13 cellular contexts compared by ENCODE assay signal in the genomic region with DNA sequence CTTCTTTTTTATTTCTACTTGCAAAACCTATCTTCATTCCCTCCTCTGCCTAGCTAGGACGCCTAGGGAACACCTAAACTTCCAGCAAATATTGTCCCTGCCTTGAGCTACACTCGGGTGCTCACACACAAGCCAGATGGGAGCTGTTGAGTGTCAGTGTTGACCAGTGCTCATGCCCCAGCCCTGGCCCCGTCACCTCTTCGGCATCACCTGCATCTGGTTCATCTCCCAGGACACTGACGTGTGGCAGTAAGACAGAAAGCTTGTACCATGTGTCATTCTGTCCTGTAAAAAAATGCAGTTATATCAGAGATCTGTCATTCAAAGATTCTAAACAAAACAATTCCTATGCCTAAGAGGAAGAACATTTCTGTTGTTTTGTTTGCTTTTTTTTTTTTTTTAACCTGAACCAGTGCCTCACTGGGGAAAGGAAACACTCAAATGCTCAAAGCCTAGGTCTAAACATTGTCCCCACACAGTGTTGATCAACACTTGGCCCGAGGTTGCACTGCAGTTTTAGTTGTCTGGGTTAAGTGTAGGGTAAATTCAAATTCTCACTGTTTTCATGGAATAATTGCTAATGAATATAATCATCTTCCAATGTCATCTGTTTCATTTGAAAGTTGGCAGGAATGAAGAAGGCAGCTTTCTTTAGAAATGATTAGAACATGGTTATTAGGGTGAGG.
DNase-seq lines count a peak whose midpoint lies in the region; ATAC-seq and TF ChIP-seq lines count a peak whose summit lies in the region.
"Had no signal": no experiment of that assay in that cellular context is flagged by ENCODE, and none has a peak within 500 bp of the region (broad histone marks: within the 10 kb centered on the region; RNA-seq: fewer than 3 reads in every experiment).

No MANE protein-coding gene starts in this region.

- H3K27me3 ChIP-seq in esophagus (ENCODE audit: control insufficient read depth in 1 of 2, insufficient read depth in 2 of 2, low read length in 2 of 2) (no peaks in the 10 kb centered on the region), mesenchymal stem cell (ENCODE audit: control insufficient read depth in 1 of 2, insufficient read depth in 1 of 2, low read length in 2 of 2) (no peaks in the 10 kb centered on the region), tibial artery (no peaks in the 10 kb centered on the region)

- TF ChIP-seq CTCF in tibial artery (IDR thresholded peaks at IDR 0.05) = no peak

- no peak overlapping the region for H4K91ac ChIP-seq in mesenchymal stem cell (ENCODE audit: low read length)

- H2BK12ac ChIP-seq in mesenchymal stem cell (ENCODE audit: low read length in 2 of 2) = no peak overlapping the region

- H3K23ac ChIP-seq in mesenchymal stem cell (ENCODE audit: low read length in 2 of 2) = no peak overlapping the region

- no peak overlapping the region for H2AK5ac ChIP-seq in mesenchymal stem cell (ENCODE audit: low read length, severe bottlenecking)

- 63 to 64% methylated on average over 6 of the region's 6 CpGs for WGBS in esophagus, 2 donors
- WGBS in mesenchymal stem cell = 41% methylated on average over 2 of the region's 6 CpGs

- H3K36me3 ChIP-seq in esophagus (ENCODE audit: control insufficient read depth in 2 of 2, insufficient read depth in 2 of 2, low read length in 1 of 2) = no peaks in the 10 kb centered on the region
- no peaks in the 10 kb centered on the region for H3K36me3 ChIP-seq in mesenchymal stem cell (ENCODE audit: control insufficient read depth in 1 of 2, insufficient read depth in 2 of 2, low read depth in 1 of 2, low read length in 2 of 2)
- H3K36me3 ChIP-seq in tibial artery = no peaks in the 10 kb centered on the region
- H3K36me3 ChIP-seq: WERI-Rb-1 had no signal

- no peak overlapping the region for H3K4ac ChIP-seq in mesenchymal stem cell (ENCODE audit: low read depth in 1 of 2, low read length in 2 of 2)

- no peak overlapping the region for H3K18ac ChIP-seq in mesenchymal stem cell (ENCODE audit: low read depth in 1 of 2, low read length in 2 of 2)

- H2BK5ac ChIP-seq in mesenchymal stem cell (ENCODE audit: low read depth, low read length, poor library complexity, severe bottlenecking) = no peak overlapping the region

- no peak overlapping the region for H2BK15ac ChIP-seq in mesenchymal stem cell (ENCODE audit: low read depth, poor library complexity, severe bottlenecking)

- no peak overlapping the region for H2AFZ ChIP-seq in mesenchymal stem cell (ENCODE audit: low read depth, low read length)

- DNase-seq in RKO (ENCODE audit: low spot score) (peak; percentile 2), mesenchymal stem cell (peak; percentile 43), tibial artery (no peak), activated T-cell treated with anti-CD3 and anti-CD28 coated beads for 4 hours (no peak), SK-N-DZ (ENCODE audit: low spot score) (no peak), COLO668 (lab: John Stamatoyannopoulos, UW; ENCODE audit: unreplicated experiment) (no peak)
- DNase-seq: naive thymus-derived CD8-positive, alpha-beta T cell; NCI-H2081; NCI-H526 treated with DMSO at 0.1 percent for 48 hours; WERI-Rb-1 had no signal

- no peak for ATAC-seq in GM21360 (IDR thresholded peaks at IDR 0.05; ENCODE audit: unreplicated experiment)
- ATAC-seq: naive thymus-derived CD8-positive, alpha-beta T cell had no signal

- H3K4me2 ChIP-seq in mesenchymal stem cell (ENCODE audit: low read length, poor library complexity, severe bottlenecking) = no peak overlapping the region

- H3K14ac ChIP-seq in mesenchymal stem cell (ENCODE audit: low read length in 2 of 2) = no peak overlapping the region

- peak overlapping the region; percentile 79 for H3K9ac ChIP-seq in mesenchymal stem cell (ENCODE audit: low read length)

- H3K27ac ChIP-seq in esophagus (ENCODE audit: low read depth in 2 of 2, low read length in 1 of 2) = peak overlapping the region; percentile 87 to 88
- H3K27ac ChIP-seq in mesenchymal stem cell (ENCODE audit: low read length, poor library complexity, severe bottlenecking) = no peak overlapping the region
- peak overlapping the region; percentile 51 to 79 for H3K27ac ChIP-seq in tibial artery
- H3K27ac ChIP-seq: C4-2B, WERI-Rb-1 had no signal

- H3K4me1 ChIP-seq in esophagus (ENCODE audit: control insufficient read depth in 2 of 2, insufficient read depth in 2 of 2, low read length in 1 of 2) = peaks cover 0 to 10% of the 10 kb centered on the region in 2 donors
- H3K4me1 ChIP-seq in mesenchymal stem cell (ENCODE audit: control insufficient read depth, insufficient read depth, low read depth, low read length) = no peaks in the 10 kb centered on the region
- peaks cover 0 to 64% (median 42%) of the 10 kb centered on the region in 4 donors for H3K4me1 ChIP-seq in tibial artery

- H4K8ac ChIP-seq in mesenchymal stem cell (ENCODE audit: low read length) = no peak overlapping the region

- H3K79me1 ChIP-seq in mesenchymal stem cell (replicated peaks; ENCODE audit: low read length, poor library complexity, severe bottlenecking) = no peaks in the 10 kb centered on the region

- H2BK120ac ChIP-seq in mesenchymal stem cell (ENCODE audit: low read depth, low read length) = no peak overlapping the region

- intact Hi-C loops in tibial artery (cut with DNase I; ENCODE audit: low total_unique reads) = no loop called here

- no peaks in the 10 kb centered on the region for H3K9me3 ChIP-seq in esophagus (ENCODE audit: control insufficient read depth in 2 of 2, insufficient read depth in 1 of 2, low read depth in 1 of 2, low read length in 1 of 2)
- H3K9me3 ChIP-seq in mesenchymal stem cell (ENCODE audit: control insufficient read depth, low read length) = no peaks in the 10 kb centered on the region
- H3K9me3 ChIP-seq in tibial artery = no peaks in the 10 kb centered on the region

- H3K4me3 ChIP-seq in esophagus (ENCODE audit: low read depth in 1 of 2, low read length in 2 of 2) = no peak overlapping the region
- H3K4me3 ChIP-seq in mesenchymal stem cell (ENCODE audit: insufficient read depth in 1 of 2, low read depth in 1 of 2, low read length in 2 of 2) = peak overlapping the region in 1 of 2 experiments; percentile 34
- no peak overlapping the region for H3K4me3 ChIP-seq in tibial artery

Comparison
In these comparisons a context has a peak if more than half of its experiments do, and no peak if none do; other contexts are left out.
1. DNase-seq: peak in RKO (single experiment) and mesenchymal stem cell (single experiment); none in tibial artery (0 of 2), activated T-cell treated with anti-CD3 and anti-CD28 coated beads for 4 hours (single experiment), SK-N-DZ (single experiment) and COLO668 (single experiment).